18 cellular contexts compared by ENCODE assay signal in the genomic region with DNA sequence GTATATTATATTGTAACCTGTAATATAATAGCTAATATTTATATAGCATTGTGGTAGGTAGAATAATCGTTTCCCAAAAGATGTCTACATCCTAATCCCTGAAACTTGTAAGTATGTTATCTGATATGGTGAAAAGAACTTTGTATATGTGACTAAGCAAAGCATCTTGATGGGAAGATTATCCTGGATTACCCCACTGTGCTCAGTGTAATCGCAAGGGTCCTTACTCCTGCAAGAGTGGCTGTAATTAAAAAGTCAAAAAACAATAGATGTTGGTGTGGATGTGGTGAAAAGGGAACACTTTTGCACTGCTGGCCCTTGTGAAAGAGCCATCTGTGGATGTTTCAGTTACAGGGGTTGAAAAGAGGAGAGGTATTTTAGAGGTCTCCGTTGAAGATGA.
DNase-seq lines count a peak whose midpoint lies in the region; ATAC-seq and TF ChIP-seq lines count a peak whose summit lies in the region.
"Had no signal": no experiment of that assay in that cellular context is flagged by ENCODE, and none has a peak within 500 bp of the region (broad histone marks: within the 10 kb centered on the region; RNA-seq: fewer than 3 reads in every experiment).

No MANE protein-coding gene starts in this region.

- no peaks in the 10 kb centered on the region for H3K27me3 ChIP-seq in GM23338 (ENCODE audit: insufficient read depth)
- H3K27me3 ChIP-seq in smooth muscle cell (ENCODE audit: low read depth), result no peaks in the 10 kb centered on the region
- peaks cover 0 to 8% (median 0%) of the 10 kb centered on the region in 45 donors for H3K27me3 ChIP-seq in dorsolateral prefrontal cortex
- no peaks in the 10 kb centered on the region for H3K27me3 ChIP-seq in upper lobe of right lung
- H3K27me3 ChIP-seq: BLaER1 treated with 17β-estradiol and CSF1 and Interleukin-3, amounts not matched to agents 10 nM and 100 nM had no signal

- intact Hi-C loops in dorsolateral prefrontal cortex (cut with DNase I) (no loop called here), upper lobe of right lung (cut with DNase I) (no loop called here)

- H3K4me3 Mint-ChIP-seq in GM23338, result no peak overlapping the region
- H3K4me3 Mint-ChIP-seq: B cell; CD8-positive, alpha-beta T cell; H9 had no signal

- H3K4me1 ChIP-seq in GM23338 (ENCODE audit: insufficient read depth) (no peaks in the 10 kb centered on the region), smooth muscle cell (ENCODE audit: low read depth) (peaks cover 15% of the 10 kb centered on the region), upper lobe of right lung (no peaks in the 10 kb centered on the region)

- H3K36me3 ChIP-seq in GM23338 (ENCODE audit: insufficient read depth) (no peaks in the 10 kb centered on the region), smooth muscle cell (ENCODE audit: low read depth) (no peaks in the 10 kb centered on the region), upper lobe of right lung (no peaks in the 10 kb centered on the region)
- H3K36me3 ChIP-seq: BLaER1 treated with 17β-estradiol and CSF1 and Interleukin-3, amounts not matched to agents 10 nM and 100 nM had no signal

- WGBS in smooth muscle cell (ENCODE audit: low lambda C conversion rate), result 38% methylated on average over 3 of the region's 3 CpGs

- no peak for DNase-seq in GM23338 (ENCODE audit: low spot score)
- peak; percentile 16 for DNase-seq in NCI-H82 treated with DMSO at 0.1 percent for 48 hours (lab: John Stamatoyannopoulos, UW; ENCODE audit: unreplicated experiment)
- peak; percentile 57 for DNase-seq in amniotic epithelial cell (ENCODE audit: low read depth)
- no peak for DNase-seq in smooth muscle cell (lab: John Stamatoyannopoulos, UW; ENCODE audit: unreplicated experiment)
- no peak for DNase-seq in dorsolateral prefrontal cortex
- no peak for DNase-seq in NCI-H2081 treated with DMSO at 0.1 percent for 48 hours (lab: John Stamatoyannopoulos, UW)
- DNase-seq in upper lobe of right lung, result no peak
- DNase-seq: 8988T; Calu3; CD8-positive, alpha-beta T cell; DMS 273 treated with DMSO at 0.1 percent for 48 hours; DMS53; DND-41; EL; H9 had no signal

- H3K9me3 Mint-ChIP-seq in GM23338, result no peaks in the 10 kb centered on the region
- H3K9me3 Mint-ChIP-seq: CD8-positive, alpha-beta T cell; H9 had no signal

- H3K9ac ChIP-seq in smooth muscle cell (ENCODE audit: low read depth), result no peak overlapping the region
- H3K9ac ChIP-seq: BLaER1 treated with 17β-estradiol and CSF1 and Interleukin-3, amounts not matched to agents 10 nM and 100 nM had no signal

- no peak for ATAC-seq in GM23338
- ATAC-seq in upper lobe of right lung, result no peak
- ATAC-seq: CD8-positive, alpha-beta T cell; GM12878 had no signal

- H3K79me2 ChIP-seq in GM23338 (replicated peaks; ENCODE audit: insufficient read depth) (no peaks in the 10 kb centered on the region), smooth muscle cell (ENCODE audit: low read depth) (no peaks in the 10 kb centered on the region)

- H3K27ac Mint-ChIP-seq in GM23338, result no peak overlapping the region
- H3K27ac Mint-ChIP-seq: B cell; CD8-positive, alpha-beta T cell; H9 had no signal

- no peaks in the 10 kb centered on the region for H3K4me1 Mint-ChIP-seq in GM23338
- H3K4me1 Mint-ChIP-seq: B cell had no signal

- H3K9me3 ChIP-seq in smooth muscle cell (replicated peaks; ENCODE audit: low read depth), result no peaks in the 10 kb centered on the region
- no peaks in the 10 kb centered on the region for H3K9me3 ChIP-seq in upper lobe of right lung

- TF ChIP-seq CTCF in GM23338 (conservative IDR thresholded peaks at IDR 0.05; ENCODE audit: low read depth in 2 of 2) (no peak), smooth muscle cell (IDR thresholded peaks at IDR 0.05; ENCODE audit: borderline replicate concordance, insufficient read depth, poor library complexity, severe bottlenecking) (no peak), dorsolateral prefrontal cortex (IDR thresholded peaks at IDR 0.05 in 54 of 56, conservative IDR thresholded peaks at IDR 0.05 in 2 of 56; ENCODE audit: low read depth in 1 of 56, partially characterized antibody in 56 of 56) (no peak), upper lobe of right lung (IDR thresholded peaks at IDR 0.05) (no peak)

- no peaks in the 10 kb centered on the region for H3K36me3 Mint-ChIP-seq in GM23338 (ENCODE audit: low read depth)
- H3K36me3 Mint-ChIP-seq: CD8-positive, alpha-beta T cell had no signal

- H3K9me2 ChIP-seq in GM23338 (ENCODE audit: insufficient read depth), result peaks cover 13% of the 10 kb centered on the region; the same call in 1 of the 2 replicates

- no peaks in the 10 kb centered on the region for H4K20me1 ChIP-seq in GM23338 (replicated peaks; ENCODE audit: insufficient read depth)
- no peaks in the 10 kb centered on the region for H4K20me1 ChIP-seq in smooth muscle cell (ENCODE audit: low read depth)
- H4K20me1 ChIP-seq: BLaER1 treated with 17β-estradiol and CSF1 and Interleukin-3, amounts not matched to agents 10 nM and 100 nM had no signal

- no peak overlapping the region for H3K4me2 ChIP-seq in GM23338
- H3K4me2 ChIP-seq in smooth muscle cell, result peak overlapping the region; percentile 54
- H3K4me2 ChIP-seq: BLaER1 treated with 17β-estradiol and CSF1 and Interleukin-3, amounts not matched to agents 10 nM and 100 nM had no signal

- H3F3A ChIP-seq in GM23338 (replicated peaks; ENCODE audit: low read depth) (no peaks in the 10 kb centered on the region), smooth muscle cell (ENCODE audit: low read depth) (no peaks in the 10 kb centered on the region)

- H3K4me3 ChIP-seq in GM23338, result no peak overlapping the region
- no peak overlapping the region for H3K4me3 ChIP-seq in smooth muscle cell
- H3K4me3 ChIP-seq in dorsolateral prefrontal cortex, result no peak overlapping the region
- no peak overlapping the region for H3K4me3 ChIP-seq in upper lobe of right lung
- H3K4me3 ChIP-seq: BLaER1 treated with 17β-estradiol and CSF1 and Interleukin-3, amounts not matched to agents 10 nM and 100 nM; GM12878 had no signal

- H2AFZ ChIP-seq in GM23338, result peak overlapping the region; percentile 14; the same call in 1 of the 2 replicates
- no peak overlapping the region for H2AFZ ChIP-seq in smooth muscle cell (ENCODE audit: low read depth)

- H3K27me3 Mint-ChIP-seq in GM23338 (ENCODE audit: insufficient read depth, low read depth, poor library complexity), result no peaks in the 10 kb centered on the region

- H3K27ac ChIP-seq in GM23338 (ENCODE audit: low read depth), result no peak overlapping the region
- no peak overlapping the region for H3K27ac ChIP-seq in smooth muscle cell (ENCODE audit: low read depth)
- no peak overlapping the region for H3K27ac ChIP-seq in dorsolateral prefrontal cortex
- H3K27ac ChIP-seq in upper lobe of right lung, result no peak overlapping the region
- H3K27ac ChIP-seq: BLaER1 treated with 17β-estradiol and CSF1 and Interleukin-3, amounts not matched to agents 10 nM and 100 nM had no signal

TF ChIP-seq in GM23338, 12 proteins besides CTCF, POLR2A, EP300 and RAD21:
- no peak for TF ChIP-seq CREB1 (CRISPR knock-in tag; IDR thresholded peaks at IDR 0.05; ENCODE audit: low read depth)
- no peak for TF ChIP-seq EZH2 (IDR thresholded peaks at IDR 0.05; ENCODE audit: low read depth, unreplicated experiment)
- no peak for TF ChIP-seq ZNF114 (CRISPR knock-in tag; IDR thresholded peaks at IDR 0.05)
- no peak for TF ChIP-seq JUNB (IDR thresholded peaks at IDR 0.05; ENCODE audit: unreplicated experiment)
- TF ChIP-seq NANOG (IDR thresholded peaks at IDR 0.05; ENCODE audit: borderline replicate concordance), result no peak
- TF ChIP-seq STAT1 (IDR thresholded peaks at IDR 0.05; ENCODE audit: unreplicated experiment), result no peak
- no peak for TF ChIP-seq POLR2AphosphoS5 (IDR thresholded peaks at IDR 0.05; ENCODE audit: low read depth)
TF ChIP-seq in GM23338: peak in this region for 0.

Comparison
In these comparisons a context has a peak if more than half of its experiments do, and no peak if none do; other contexts are left out.
1. DNase-seq: peak in NCI-H82 treated with DMSO at 0.1 percent for 48 hours (single experiment) and amniotic epithelial cell (single experiment); none in GM23338 (single experiment), smooth muscle cell (single experiment), dorsolateral prefrontal cortex (0 of 10), NCI-H2081 treated with DMSO at 0.1 percent for 48 hours (single experiment) and upper lobe of right lung (single experiment).